ENCODE assay signal across 23 cellular contexts in genomic region chr4:89000392-89000791, GRCh38.
"Had no signal": no experiment of that assay in that cellular context is flagged by ENCODE, and none has a peak within 500 bp of the region (broad histone marks: within the 10 kb centered on the region; RNA-seq: fewer than 3 reads in every experiment).

No MANE protein-coding gene starts in this region.

- DNase-seq: activated CD4-positive, alpha-beta memory T cell treated with anti-CD3 and anti-CD28 coated beads for 36 hours; activated CD4-positive, alpha-beta T cell treated with anti-CD3 and anti-CD28 coated beads for 48 hours; activated effector memory CD4-positive, alpha-beta T cell treated with Interleukin-2 at 50 U/mL for 16 hours; activated naive CD4-positive, alpha-beta T cell treated with anti-CD3 and anti-CD28 coated beads for 36 hours; activated naive CD8-positive, alpha-beta T cell treated with anti-CD3 and anti-CD28 coated beads, Interleukin-2, amount 10 ng/mL, durations not matched to agents 7 days and 5 days; activated T-cell treated with anti-CD3 and anti-CD28 coated beads, Interleukin-2, amount 50 U/mL, for 72 hours; amniotic stem cell; cortex of kidney; endodermal cell; kidney; lower lobe of right lung; midbrain; natural killer cell; stimulated activated CD4-positive, alpha-beta T cell treated with anti-CD3 and anti-CD28 coated beads, Interleukin-2, amount 100 ng/mL, for 48 hours; stimulated activated CD8-positive, alpha-beta memory T cell treated with anti-CD3 and anti-CD28 coated beads, Interleukin-4, amount 100 ng/mL, for 48 hours; stimulated activated naive CD4-positive, alpha-beta T cell; T1000; upper lobe of right lung had no signal

- H3K9me3 ChIP-seq: lower lobe of right lung, prostate gland, thoracic aorta, upper lobe of right lung had no signal

- H3K27ac ChIP-seq: cardiac muscle cell, lower lobe of right lung, prostate gland, thoracic aorta, upper lobe of right lung had no signal

- H3K27me3 ChIP-seq: cardiac muscle cell, upper lobe of right lung had no signal

- ATAC-seq: activated T-cell treated with anti-CD3 and anti-CD28 coated beads, Interleukin-2, amount 50 U/mL, for 72 hours; left lobe of liver; lower lobe of right lung had no signal

- H3K27me3 Mint-ChIP-seq: activated CD4-positive, alpha-beta memory T cell treated with anti-CD3 and anti-CD28 coated beads for 36 hours; activated naive CD8-positive, alpha-beta T cell treated with anti-CD3 and anti-CD28 coated beads, Interleukin-2, amount 10 ng/mL, durations not matched to agents 7 days and 5 days had no signal

- FAIRE-seq: kidney had no signal

- H3K4me3 Mint-ChIP-seq: activated CD4-positive, alpha-beta memory T cell treated with anti-CD3 and anti-CD28 coated beads for 36 hours; activated naive CD4-positive, alpha-beta T cell treated with anti-CD3 and anti-CD28 coated beads for 36 hours; activated naive CD8-positive, alpha-beta T cell treated with anti-CD3 and anti-CD28 coated beads, Interleukin-2, amount 10 ng/mL, durations not matched to agents 7 days and 5 days; activated T-cell treated with anti-CD3 and anti-CD28 coated beads, Interleukin-2, amount 50 U/mL, for 72 hours; endodermal cell; natural killer cell; T-helper 1 cell treated with Interleukin-12 subunit alpha and Interleukin-12 subunit beta and Interleukin-4 antibody, amounts not matched to agents 30 μg/mL and 1 μg/mL, for 36 hours had no signal

- H3K36me3 Mint-ChIP-seq: activated CD4-positive, alpha-beta memory T cell treated with anti-CD3 and anti-CD28 coated beads for 36 hours; activated naive CD8-positive, alpha-beta T cell treated with anti-CD3 and anti-CD28 coated beads, Interleukin-2, amount 10 ng/mL, durations not matched to agents 7 days and 5 days; natural killer cell had no signal

- H3K9me3 Mint-ChIP-seq: activated CD4-positive, alpha-beta memory T cell treated with anti-CD3 and anti-CD28 coated beads for 36 hours; natural killer cell had no signal

- H3K4me1 ChIP-seq: upper lobe of right lung had no signal

- H3K36me3 ChIP-seq: cardiac muscle cell, lower lobe of right lung, prostate gland, thoracic aorta, upper lobe of right lung had no signal

- H3K4me1 Mint-ChIP-seq: activated naive CD8-positive, alpha-beta T cell treated with anti-CD3 and anti-CD28 coated beads, Interleukin-2, amount 10 ng/mL, durations not matched to agents 7 days and 5 days; natural killer cell had no signal

- H3K4me3 ChIP-seq: cardiac muscle cell, lower lobe of right lung, prostate gland, thoracic aorta, upper lobe of right lung had no signal
